ENCODE assay signal across 20 cellular contexts in genomic region chr1:21449906-21450305, GRCh38. TPM values are rescaled to one million over a fixed set of nuclear protein-coding genes. Genes with fewer than 3 reads are reported as not detected.
DNase-seq lines count a peak whose midpoint lies in the region; ATAC-seq and TF ChIP-seq lines count a peak whose summit lies in the region.
"Had no signal": no experiment of that assay in that cellular context is flagged by ENCODE, and none has a peak within 500 bp of the region (broad histone marks: within the 10 kb centered on the region; RNA-seq: fewer than 3 reads in every experiment).

No MANE protein-coding gene starts in this region.

- H4K8ac ChIP-seq in mesenchymal stem cell (ENCODE audit: low read length): peak overlapping the region; percentile 49

- peak overlapping the region; percentile 65 for H4K91ac ChIP-seq in mesenchymal stem cell (ENCODE audit: low read length)

- H3K9me3 ChIP-seq in Karpas-422 (ENCODE audit: low read length) (no peaks in the 10 kb centered on the region), mesenchymal stem cell (ENCODE audit: control insufficient read depth, low read length) (no peaks in the 10 kb centered on the region), uterus (no peaks in the 10 kb centered on the region), heart right ventricle (no peaks in the 10 kb centered on the region)

- no peak for TF ChIP-seq POLR2A in uterus (IDR thresholded peaks at IDR 0.05)

- H2AK5ac ChIP-seq in mesenchymal stem cell (ENCODE audit: low read length, severe bottlenecking): peak overlapping the region; percentile 31

- H3K79me2 ChIP-seq in Karpas-422 (ENCODE audit: low read length): no peaks in the 10 kb centered on the region

- H3K23ac ChIP-seq in mesenchymal stem cell (ENCODE audit: low read length in 2 of 2): no peak overlapping the region

- H3K79me1 ChIP-seq in mesenchymal stem cell (replicated peaks; ENCODE audit: low read length, poor library complexity, severe bottlenecking): peaks cover 8% of the 10 kb centered on the region

- H3K27ac ChIP-seq in Karpas-422 (ENCODE audit: low read length): no peak overlapping the region
- no peak overlapping the region for H3K27ac ChIP-seq in mesenchymal stem cell (ENCODE audit: low read length, poor library complexity, severe bottlenecking)
- H3K27ac ChIP-seq in uterus: no peak overlapping the region
- no peak overlapping the region for H3K27ac ChIP-seq in heart right ventricle
- H3K27ac ChIP-seq: epithelial cell of prostate, foreskin keratinocyte had no signal

- no peak for TF ChIP-seq CTCF in uterus (IDR thresholded peaks at IDR 0.05)
- TF ChIP-seq CTCF in heart right ventricle (IDR thresholded peaks at IDR 0.05): no peak

- no peak overlapping the region for H3K4ac ChIP-seq in mesenchymal stem cell (ENCODE audit: low read depth in 1 of 2, low read length in 2 of 2)

- H2BK12ac ChIP-seq in mesenchymal stem cell (ENCODE audit: low read length in 2 of 2): peak overlapping the region in 1 of 2 experiments; percentile 88

- H2BK5ac ChIP-seq in mesenchymal stem cell (ENCODE audit: low read depth, low read length, poor library complexity, severe bottlenecking): no peak overlapping the region

- H2AFZ ChIP-seq in Karpas-422 (ENCODE audit: low read length): no peak overlapping the region
- no peak overlapping the region for H2AFZ ChIP-seq in mesenchymal stem cell (ENCODE audit: low read depth, low read length)

- WGBS in mesenchymal stem cell: 100% methylated on average over 1 of the region's 1 CpG
- 89 to 90% methylated on average over 1 of the region's 1 CpG for WGBS in heart right ventricle, 2 donors

- ATAC-seq in GM19452 (IDR thresholded peaks at IDR 0.05; ENCODE audit: unreplicated experiment) (no peak), heart right ventricle (no peak)
- ATAC-seq: activated naive CD4-positive, alpha-beta T cell treated with anti-CD3 and anti-CD28 coated beads, Interleukin-2, amount 50 U/mL, for 72 hours; foreskin keratinocyte had no signal

- H4K20me1 ChIP-seq in Karpas-422 (ENCODE audit: insufficient read depth, low read depth, low read length): no peaks in the 10 kb centered on the region

- no peak overlapping the region for H2BK15ac ChIP-seq in mesenchymal stem cell (ENCODE audit: low read depth, poor library complexity, severe bottlenecking)

- no peak overlapping the region for H3K4me2 ChIP-seq in Karpas-422 (ENCODE audit: low read depth, low read length, poor library complexity, severe bottlenecking)
- H3K4me2 ChIP-seq in mesenchymal stem cell (ENCODE audit: low read length, poor library complexity, severe bottlenecking): no peak overlapping the region

- no peak overlapping the region for H3K14ac ChIP-seq in mesenchymal stem cell (ENCODE audit: low read length in 2 of 2)

- DNase-seq in EH (ENCODE audit: low read depth) (peak; percentile 49), Karpas-422 (peak; percentile 10), astrocyte of the hippocampus (ENCODE audit: low read depth, low spot score) (peak; percentile 70), mesenchymal stem cell (no peak), uterus (no peak), epidermal melanocyte (ENCODE audit: insufficient read length, low spot score) (no peak), heart right ventricle (no peak)
- DNase-seq: activated CD4-positive, alpha-beta memory T cell treated with anti-CD3 and anti-CD28 coated beads for 36 hours; activated CD8-positive, alpha-beta memory T cell treated with anti-CD3 and anti-CD28 coated beads, Interleukin-2, amount 50 U/mL, for 48 hours; foreskin keratinocyte; NCI-H1105 treated with DMSO at 0.1 percent for 48 hours; NCI-H1930; NCI-H526; SHP77; stimulated activated naive CD4-positive, alpha-beta T cell treated with Interleukin-2 at 50 U/mL for 16 hours; SW 1271 had no signal

- intact Hi-C loops in uterus (cut with DNase I; ENCODE audit: low total_unique reads) (no loop called here), heart right ventricle (cut with DNase I) (no loop called here)

- peak overlapping the region; percentile 77 for H2BK120ac ChIP-seq in mesenchymal stem cell (ENCODE audit: low read depth, low read length)

- no peaks in the 10 kb centered on the region for H3K36me3 ChIP-seq in Karpas-422 (ENCODE audit: insufficient read depth, low read length)
- H3K36me3 ChIP-seq in mesenchymal stem cell (ENCODE audit: control insufficient read depth in 1 of 2, insufficient read depth in 2 of 2, low read depth in 1 of 2, low read length in 2 of 2): peaks cover 14% of the 10 kb centered on the region in 2 experiments
- H3K36me3 ChIP-seq in uterus: no peaks in the 10 kb centered on the region
- peaks cover 0 to 54% (median 0%) of the 10 kb centered on the region in 9 donors for H3K36me3 ChIP-seq in heart right ventricle

- H3K18ac ChIP-seq in mesenchymal stem cell (ENCODE audit: low read depth in 1 of 2, low read length in 2 of 2): peak overlapping the region in 1 of 2 experiments; percentile 70

- no peaks in the 10 kb centered on the region for H3K9me2 ChIP-seq in Karpas-422 (replicated peaks; ENCODE audit: insufficient read depth, low read length)

- no peaks in the 10 kb centered on the region for H3K4me1 ChIP-seq in Karpas-422 (ENCODE audit: low read length)
- peaks cover 10% of the 10 kb centered on the region for H3K4me1 ChIP-seq in mesenchymal stem cell (ENCODE audit: control insufficient read depth, insufficient read depth, low read depth, low read length)
- no peaks in the 10 kb centered on the region for H3K4me1 ChIP-seq in uterus
- peaks cover 0 to 14% (median 0%) of the 10 kb centered on the region in 9 donors for H3K4me1 ChIP-seq in heart right ventricle

- H3K4me3 ChIP-seq in Karpas-422 (ENCODE audit: low read length) (no peak overlapping the region), mesenchymal stem cell (ENCODE audit: insufficient read depth in 1 of 2, low read depth in 1 of 2, low read length in 2 of 2) (no peak overlapping the region), uterus (no peak overlapping the region), heart right ventricle (no peak overlapping the region)

- H3K9ac ChIP-seq in Karpas-422 (ENCODE audit: low read length): no peak overlapping the region
- H3K9ac ChIP-seq in mesenchymal stem cell (ENCODE audit: low read length): no peak overlapping the region

- H3K27me3 ChIP-seq in Karpas-422 (ENCODE audit: low read length): no peaks in the 10 kb centered on the region
- no peaks in the 10 kb centered on the region for H3K27me3 ChIP-seq in mesenchymal stem cell (ENCODE audit: control insufficient read depth in 1 of 2, insufficient read depth in 1 of 2, low read length in 2 of 2)
- no peaks in the 10 kb centered on the region for H3K27me3 ChIP-seq in uterus
- H3K27me3 ChIP-seq in heart right ventricle: no peaks in the 10 kb centered on the region
- H3K27me3 ChIP-seq: foreskin keratinocyte had no signal

RNA-seq across cellular contexts. Expression of gene NBPF3, which starts 10.0 kb away (rescaled TPM):
- total RNA-seq in Karpas-422 (2014; rRNA removed; shearing (Covaris generic); ENCODE audit: low replicate concordance): 3.6 and 5.3 TPM in 2 replicates
- polyA plus RNA-seq in mesenchymal stem cell (2013, experiment 1 of 2): 7.9 TPM
- polyA plus RNA-seq in mesenchymal stem cell (2013, experiment 2 of 2): 8.8 TPM
- total RNA-seq in uterus (10 to 100 TPM in 1 of 4 donors, 1 to 10 TPM in 3; 3.8 to 23.0 (median 6.7) TPM), heart right ventricle (1 to 10 TPM; 1.9 to 4.6 (median 3.3) TPM)
- polyA plus RNA-seq in heart right ventricle: 1 to 10 TPM in 1 of 2 donors, under 1 TPM in 1; 0.58 to 1.0 TPM

RNA-seq across cellular contexts. Expression of gene ALPL, which starts 59.3 kb away (rescaled TPM):
- 0.36 TPM in 1 of 2 replicates, not detected in the other for total RNA-seq in Karpas-422 (2014; rRNA removed; shearing (Covaris generic); ENCODE audit: low replicate concordance)
- polyA plus RNA-seq in mesenchymal stem cell (2013, experiment 1 of 2): 11.5 TPM
- polyA plus RNA-seq in mesenchymal stem cell (2013, experiment 2 of 2): 11.6 TPM
- total RNA-seq in uterus (1 to 10 TPM; 2.8 to 6.4 (median 4.4) TPM), heart right ventricle (10 to 100 TPM in 5 of 10 donors, 1 to 10 TPM in 5; 7.1 to 19.2 (median 9.3) TPM)
- 10 to 100 TPM in 1 of 2 donors, 1 to 10 TPM in 1; 7.9 to 21.1 TPM for polyA plus RNA-seq in heart right ventricle
- total RNA-seq: activated CD4-positive, alpha-beta memory T cell treated with anti-CD3 and anti-CD28 coated beads for 36 hours; activated naive CD4-positive, alpha-beta T cell treated with anti-CD3 and anti-CD28 coated beads, Interleukin-2, amount 50 U/mL, for 72 hours; activated T-helper 2 cell treated with anti-CD3 and anti-CD28 coated beads, Interferon-gamma antibody, Interleukin-2, Interleukin-4, amounts not matched to agents 10 μg/mL and 5 μg/mL and 100 μg/mL, durations not matched to agents 14 hours and 24 hours and 36 hours; foreskin keratinocyte had no signal

Comparison
In these comparisons a context has a peak if more than half of its experiments do, and no peak if none do; other contexts are left out.
1. DNase-seq: peak in EH (single experiment), Karpas-422 (single experiment) and astrocyte of the hippocampus (single experiment); none in mesenchymal stem cell (single experiment), uterus (0 of 2), epidermal melanocyte (single experiment) and heart right ventricle (0 of 2).